ENCODE assay signal across 2 cellular contexts in genomic region chr1:177045156-177045555, GRCh38.
TF ChIP-seq lines count a peak whose summit lies in the region.

No MANE protein-coding gene starts in this region.

TF ChIP-seq in WTC11, 78 proteins besides CTCF, POLR2A, EP300 and RAD21 (continued from another document):
- no peak for TF ChIP-seq IRF1 (CRISPR knock-in tag; IDR thresholded peaks at IDR 0.05)
- TF ChIP-seq TEAD1 (CRISPR knock-in tag; IDR thresholded peaks at IDR 0.05): no peak

TF ChIP-seq in H1, 55 proteins besides CTCF, POLR2A, EP300 and RAD21 (continued from another document):
- TF ChIP-seq TEAD4 (IDR thresholded peaks at IDR 0.05; ENCODE audit: low read depth, low read length) (no peak), USF2 (IDR thresholded peaks at IDR 0.05; ENCODE audit: low read length) (no peak), CREB1 (IDR thresholded peaks at IDR 0.05) (no peak), POLR2AphosphoS5 (IDR thresholded peaks at IDR 0.05; ENCODE audit: low read depth, low read length) (no peak), NANOG (IDR thresholded peaks at IDR 0.05; ENCODE audit: insufficient read depth, low read depth, low read length, poor library complexity, severe bottlenecking) (no peak), YY1 (IDR thresholded peaks at IDR 0.05; ENCODE audit: low read depth, low read length) (no peak), SIX5 (IDR thresholded peaks at IDR 0.05; ENCODE audit: low read depth, low read length) (no peak), KDM5A (IDR thresholded peaks at IDR 0.05; ENCODE audit: low read length) (no peak), EZH2 (IDR thresholded peaks at IDR 0.05; ENCODE audit: low read depth, low read length, severe bottlenecking) (no peak), BRCA1 (IDR thresholded peaks at IDR 0.05; ENCODE audit: low read depth, low read length) (no peak), SUZ12 (IDR thresholded peaks at IDR 0.05; ENCODE audit: low read length) (no peak), RXRA (IDR thresholded peaks at IDR 0.05; ENCODE audit: insufficient read depth, low read depth, low read length) (no peak)
